Comparison of ENCODE assay signal across 8 cellular contexts in the genomic region with DNA sequence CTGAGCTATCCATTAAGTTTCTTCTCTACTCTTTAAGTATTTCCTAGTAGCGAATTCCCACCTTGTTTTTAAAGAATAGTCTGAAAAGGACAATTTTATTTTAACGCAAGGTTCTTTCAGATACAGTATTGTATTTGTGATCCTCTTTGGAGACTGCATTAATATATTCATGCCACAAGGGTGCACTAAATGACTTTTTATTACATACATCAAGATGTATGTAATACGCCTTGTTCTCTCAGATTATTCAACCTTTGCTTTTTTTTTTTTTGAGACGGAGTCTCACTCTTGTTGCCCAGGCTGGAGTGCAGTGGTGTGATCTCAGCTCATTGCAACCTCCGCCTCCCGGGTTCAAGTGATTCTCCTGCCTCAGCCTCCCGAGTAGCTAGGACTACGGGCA. TPM values are rescaled to one million over a fixed set of nuclear protein-coding genes. Genes with fewer than 3 reads are reported as not detected.
DNase-seq lines count a peak whose midpoint lies in the region; ATAC-seq and TF ChIP-seq lines count a peak whose summit lies in the region.
"Not testable (repeated sequence)": the region's sequence is repeated elsewhere in the genome, so short reads cannot be mapped to it uniquely, and the experiment has no call there.

No MANE protein-coding gene starts in this region.

- not testable (repeated sequence) for H3K4me3 ChIP-seq in Caco-2 (ENCODE audit: low read depth, low read length); fibroblast of pulmonary artery (replicated peaks; ENCODE audit: low read depth, low read length)

- not testable (repeated sequence) for H3K27ac ChIP-seq in RWPE1

- not testable (repeated sequence) for H3K27me3 ChIP-seq in Caco-2 (replicated peaks; ENCODE audit: control insufficient read depth, insufficient read depth, low read length)

- H3K27me3 Mint-ChIP-seq in Caco-2 (ENCODE audit: insufficient read depth, unreplicated experiment): not testable (repeated sequence)

- POLR2A ChIA-PET in Caco-2 (lab: Charles Lee): interaction anchor here (0.7 kb wide), 1 partner anchor 10 kb away, joined by 3 read pairs; a partner anchor contains a TSS
- POLR2A ChIA-PET in RWPE1 (lab: Yijun Ruan, JAX; ENCODE audit: low non-redundant PET): not testable (repeated sequence)

- intact Hi-C loops in Caco-2 (cut with micrococcal nuclease; ENCODE audit: unreplicated experiment): loop anchor here (1.0 kb wide), 1 partner anchor 80 kb away; no protein-coding TSS in a partner anchor

- not testable (repeated sequence) for H3K9me3 ChIP-seq in Caco-2

- peaks cover 43% of the 10 kb centered on the region for H3K36me3 Mint-ChIP-seq in Caco-2 (ENCODE audit: insufficient read depth, unreplicated experiment)

- DNase-seq in Caco-2 (peak in 1 of 2 experiments; percentile 25), NCI-H2029 treated with DMSO at 0.1 percent for 48 hours (lab: John Stamatoyannopoulos, UW) (peak; percentile 5), RWPE1 (ENCODE audit: low spot score) (peak; percentile 42), astrocyte of the hippocampus (ENCODE audit: low read depth, low spot score) (peak; percentile 16), fibroblast of pulmonary artery (ENCODE audit: low read depth) (peak; percentile 69), medulla oblongata (ENCODE audit: extremely low spot score) (peak; percentile 49), stromal cell of bone marrow (ENCODE audit: low read depth) (peak; percentile 13)

- TF ChIP-seq CTCF in Caco-2 (IDR thresholded peaks at IDR 0.05; ENCODE audit: insufficient read depth in 1 of 2, low read depth in 1 of 2, low read length in 1 of 2, severe bottlenecking in 1 of 2, unreplicated experiment in 1 of 2) (peak; percentile 6 to 37), fibroblast of pulmonary artery (IDR thresholded peaks at IDR 0.05; ENCODE audit: low read length, missing control alignments) (peak; percentile 31)
- TF ChIP-seq CTCF in RWPE1 (conservative IDR thresholded peaks at IDR 0.05; ENCODE audit: low read depth): not testable (repeated sequence)

- not testable (repeated sequence) for H3K4me1 ChIP-seq in Caco-2

- H3K4me1 Mint-ChIP-seq in Caco-2 (ENCODE audit: low read depth, unreplicated experiment): peaks cover 15% of the 10 kb centered on the region

- H3K27ac Mint-ChIP-seq in Caco-2 (ENCODE audit: unreplicated experiment): not testable (repeated sequence)

- ATAC-seq in HG03175 (IDR thresholded peaks at IDR 0.05; ENCODE audit: unreplicated experiment): peak; percentile 52

- not testable (repeated sequence) for BruUV-seq in Caco-2 (replicated peaks; lab: Mats Ljungman, UMichigan)

- H3K4me3 Mint-ChIP-seq in Caco-2 (ENCODE audit: unreplicated experiment): not testable (repeated sequence)

- not testable (repeated sequence) for H3K9me3 Mint-ChIP-seq in Caco-2 (ENCODE audit: unreplicated experiment)

- not testable (repeated sequence) for H3K36me3 ChIP-seq in Caco-2 (ENCODE audit: control insufficient read depth, insufficient read depth, low read length)

- CTCF ChIA-PET in Caco-2 (lab: Charles Lee): interaction anchor here (0.6 to 1.4 kb wide), 4 partner anchors 77 to 153 kb away, joined by 3 read pairs; no protein-coding TSS in a partner anchor
- CTCF ChIA-PET in RWPE1 (lab: Yijun Ruan, JAX): interaction anchor here (0.6 to 1.4 kb wide), 8 partner anchors 8 to 233 kb away, joined by 3 to 11 read pairs (median 3); no protein-coding TSS in a partner anchor

RNA-seq across cellular contexts. Expression of a gene that starts 10.2 kb away (rescaled TPM):
- total RNA-seq in Caco-2 (2022): 15.2 and 18.7 TPM in 2 replicates

RNA-seq across cellular contexts. Expression of a gene that starts 57.3 kb away (rescaled TPM):
- total RNA-seq in Caco-2 (2022): 256 and 269 TPM in 2 replicates
